ENCODE assay signal across 8 cellular contexts in the genomic region with DNA sequence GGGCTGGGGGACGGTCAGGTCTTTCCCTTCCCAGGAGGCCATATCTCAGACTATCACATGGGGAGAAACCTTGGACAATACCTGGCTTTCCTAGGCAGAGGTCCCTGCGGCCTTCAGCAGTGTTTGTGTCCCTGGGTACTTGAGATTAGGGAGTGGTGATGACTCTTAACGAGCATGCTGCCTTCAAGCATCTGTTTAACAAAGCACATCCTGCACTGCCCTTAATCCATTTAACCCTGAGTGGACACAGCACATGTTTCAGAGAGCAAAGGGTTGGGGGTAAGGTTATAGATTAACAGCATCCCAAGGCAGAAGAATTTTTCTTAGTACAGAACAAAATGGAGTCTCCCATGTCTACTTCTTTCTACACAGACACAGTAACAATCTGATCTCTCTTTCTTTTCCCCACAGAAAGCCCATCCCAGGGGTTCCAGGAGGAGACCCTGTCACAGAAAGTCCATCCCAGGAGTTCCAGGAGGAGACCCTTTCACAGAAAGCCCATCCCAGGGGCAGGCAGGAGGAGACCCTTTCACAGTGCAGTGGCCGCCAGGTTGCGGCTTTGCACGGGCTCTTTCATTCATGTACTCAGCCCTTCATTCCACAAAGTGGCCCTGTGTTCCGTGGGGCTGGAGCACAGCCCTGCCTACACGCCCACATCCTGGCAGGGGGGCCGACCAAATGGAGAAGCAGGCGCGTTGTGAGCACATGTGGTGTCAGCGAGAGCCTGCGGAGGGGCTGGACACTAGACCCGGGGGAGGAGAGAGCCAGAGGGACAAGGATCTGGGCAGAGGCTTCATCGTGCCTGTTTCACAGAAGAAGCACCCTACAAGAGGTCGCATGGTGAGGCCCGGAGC. TPM values are rescaled to one million over a fixed set of nuclear protein-coding genes. Genes with fewer than 3 reads are reported as not detected.
DNase-seq lines count a peak whose midpoint lies in the region; ATAC-seq and TF ChIP-seq lines count a peak whose summit lies in the region.
"Not testable (repeated sequence)": the region's sequence is repeated elsewhere in the genome, so short reads cannot be mapped to it uniquely, and the experiment has no call there.

No MANE protein-coding gene starts in this region.

- ATAC-seq in GM23338, result not testable (repeated sequence)

- H3K27ac Mint-ChIP-seq in GM23338 (peak overlapping the region; percentile 40; the same call in 1 of the 2 replicates), mesothelial cell of epicardium (peak overlapping the region; percentile 47), progenitor cell of endocrine pancreas (peak overlapping the region; percentile 79)

- H3K79me2 ChIP-seq in GM23338 (replicated peaks; ENCODE audit: insufficient read depth), result not testable (repeated sequence)

- not testable (repeated sequence) for H3K27me3 ChIP-seq in GM23338 (ENCODE audit: insufficient read depth)

- H3K4me1 Mint-ChIP-seq in GM23338, result peaks cover 15% of the 10 kb centered on the region; the same call in 2 of the 3 replicates
- peaks cover 16% of the 10 kb centered on the region for H3K4me1 Mint-ChIP-seq in mesothelial cell of epicardium
- H3K4me1 Mint-ChIP-seq in progenitor cell of endocrine pancreas (ENCODE audit: low read depth), result peaks cover 16% of the 10 kb centered on the region

- in situ Hi-C loops in SK-MEL-5 (cut with HindIII; ENCODE audit: low pct_unique_long_range_greater_than_20kb, low sequenced_read_pairs), result not testable (repeated sequence)

- H2AFZ ChIP-seq in GM23338, result not testable (repeated sequence)

- H3K4me3 ChIP-seq in GM23338; foreskin fibroblast (ENCODE audit: low read depth in 1 of 2, low read length in 2 of 2): not testable (repeated sequence)

- not testable (repeated sequence) for H4K20me1 ChIP-seq in GM23338 (replicated peaks; ENCODE audit: insufficient read depth)

- H3K9me2 ChIP-seq in GM23338 (ENCODE audit: insufficient read depth), result not testable (repeated sequence)

- H3K9me3 Mint-ChIP-seq in GM23338; mesothelial cell of epicardium; progenitor cell of endocrine pancreas (ENCODE audit: low read depth): not testable (repeated sequence)

- not testable (repeated sequence) for H3K27ac ChIP-seq in GM23338 (ENCODE audit: low read depth)

- TF ChIP-seq CTCF in GM23338 (conservative IDR thresholded peaks at IDR 0.05; ENCODE audit: low read depth in 2 of 2); foreskin fibroblast (IDR thresholded peaks at IDR 0.05; ENCODE audit: low read depth, low read length); mesothelial cell of epicardium (IDR thresholded peaks at IDR 0.05; ENCODE audit: unreplicated experiment); progenitor cell of endocrine pancreas (IDR thresholded peaks at IDR 0.05; ENCODE audit: unreplicated experiment): not testable (repeated sequence)

- H3K36me3 ChIP-seq in GM23338 (ENCODE audit: insufficient read depth), result not testable (repeated sequence)

- not testable (repeated sequence) for H3K36me3 Mint-ChIP-seq in GM23338 (ENCODE audit: low read depth); mesothelial cell of epicardium; progenitor cell of endocrine pancreas (ENCODE audit: insufficient read depth)

- not testable (repeated sequence) for H3K4me3 Mint-ChIP-seq in GM23338; mesothelial cell of epicardium; progenitor cell of endocrine pancreas (ENCODE audit: low read depth)

- not testable (repeated sequence) for H3F3A ChIP-seq in GM23338 (replicated peaks; ENCODE audit: low read depth)

- H3K27me3 Mint-ChIP-seq in GM23338 (ENCODE audit: insufficient read depth, low read depth, poor library complexity), result peaks cover 19% of the 10 kb centered on the region
- not testable (repeated sequence) for H3K27me3 Mint-ChIP-seq in mesothelial cell of epicardium (ENCODE audit: low read depth); progenitor cell of endocrine pancreas

- H3K4me2 ChIP-seq in GM23338, result not testable (repeated sequence)

- DNase-seq in AG08395 (ENCODE audit: low spot score) (peak; percentile 58), SK-MEL-5 (ENCODE audit: low read depth, low spot score) (peak; percentile 25), astrocyte of the hippocampus (ENCODE audit: low read depth, low spot score) (peak; percentile 72), foreskin fibroblast (peak; percentile 55 to 84), hippocampal formation (lab: John Stamatoyannopoulos, UW) (peak; percentile 39 to 66)
- DNase-seq in GM23338 (ENCODE audit: low spot score); mesothelial cell of epicardium (ENCODE audit: low spot score in 2 of 2, unreplicated experiment in 2 of 2); progenitor cell of endocrine pancreas (ENCODE audit: low spot score, unreplicated experiment): not testable (repeated sequence)

- H3K4me1 ChIP-seq in GM23338 (ENCODE audit: insufficient read depth), result not testable (repeated sequence)

RNA-seq across cellular contexts. Expression of a gene that starts 13.2 kb away (rescaled TPM):
- 10.1 and 12.0 TPM in 2 replicates for total RNA-seq in GM23338 (2014; rRNA removed; shearing (Covaris generic))
- polyA plus RNA-seq in GM23338 (2016; fragmentation: Nextera tagmentation; extraction: Ambion mirVana), result 13.9 and 14.6 TPM in 2 replicates
- total RNA-seq in SK-MEL-5 (2014; rRNA removed; shearing (Covaris generic)), result 9.3 and 11.4 TPM in 2 replicates
- polyA plus RNA-seq in SK-MEL-5 (2015; cell fraction: cytosol; rRNA removed), result 42.5 and 59.6 TPM in 2 replicates
- 18.5 and 20.1 TPM in 2 replicates for polyA plus RNA-seq in SK-MEL-5 (2015; cell fraction: nucleus; rRNA removed)
- total RNA-seq in mesothelial cell of epicardium, result 20.0 to 22.4 TPM (median 20.4 TPM) in 3 replicates
- total RNA-seq in progenitor cell of endocrine pancreas, result 16.7 and 17.0 TPM in 2 replicates

RNA-seq across cellular contexts. Expression of a gene that starts 35.6 kb away (rescaled TPM):
- total RNA-seq in GM23338 (2014; rRNA removed; shearing (Covaris generic)), result 323 and 355 TPM in 2 replicates
- 106 and 113 TPM in 2 replicates for polyA plus RNA-seq in GM23338 (2016; fragmentation: Nextera tagmentation; extraction: Ambion mirVana)
- total RNA-seq in SK-MEL-5 (2014; rRNA removed; shearing (Covaris generic)), result 386 and 411 TPM in 2 replicates
- 271 and 322 TPM in 2 replicates for polyA plus RNA-seq in SK-MEL-5 (2015; cell fraction: cytosol; rRNA removed)
- 506 and 556 TPM in 2 replicates for polyA plus RNA-seq in SK-MEL-5 (2015; cell fraction: nucleus; rRNA removed)
- 198 to 200 TPM (median 199 TPM) in 3 replicates for total RNA-seq in mesothelial cell of epicardium
- total RNA-seq in progenitor cell of endocrine pancreas, result 158 and 172 TPM in 2 replicates
